ENCODE assay signal across 1 cellular context in genomic region chr17:1716912-1717695, GRCh38.
TF ChIP-seq lines count a peak whose summit lies in the region.

No MANE protein-coding gene starts in this region.

TF ChIP-seq in GM12878, 131 proteins besides CTCF, POLR2A, EP300 and RAD21 (continued from another document):
- TF ChIP-seq SUPT20H (IDR thresholded peaks at IDR 0.05; ENCODE audit: borderline replicate concordance, control insufficient read depth, low read depth, low read length) (no peak), USF1 (IDR thresholded peaks at IDR 0.05; ENCODE audit: borderline replicate concordance, extremely low read length, insufficient read depth, low read depth, low read length) (peak; percentile 63), CHD4 (IDR thresholded peaks at IDR 0.05) (no peak), PBX3 (IDR thresholded peaks at IDR 0.05; ENCODE audit: insufficient replicate concordance, low read depth, low read length) (peak; percentile 72), NFIC (IDR thresholded peaks at IDR 0.05; ENCODE audit: low read depth, low read length) (no peak), STAT1 (conservative IDR thresholded peaks at IDR 0.05) (no peak), PRDM15 (CRISPR knock-in tag; IDR thresholded peaks at IDR 0.05) (no peak), NBN (IDR thresholded peaks at IDR 0.05) (peak; percentile 79), IKZF1 (conservative IDR thresholded peaks at IDR 0.05) (peak; percentile 82), MLLT1 (IDR thresholded peaks at IDR 0.05) (0 out of 2 replicates have a peak, but pooled peaks have one; percentile 70), CEBPB (IDR thresholded peaks at IDR 0.05; ENCODE audit: borderline replicate concordance in 1 of 2, low read depth in 2 of 2, low read length in 2 of 2) (peak in 1 of 2 experiments; percentile 53; a peak in 1 of 4 replicates), ZBED1 (IDR thresholded peaks at IDR 0.05; ENCODE audit: borderline replicate concordance) (no peak), YY1 (IDR thresholded peaks at IDR 0.05; ENCODE audit: low read depth, low read length) (peak; percentile 32; the same call in 1 of the 2 replicates), CREB1 (IDR thresholded peaks at IDR 0.05; ENCODE audit: low read depth) (peak; percentile 91), HCFC1 (IDR thresholded peaks at IDR 0.05; ENCODE audit: low read length) (peak; percentile 38; the same call in 1 of the 2 replicates), PKNOX1 (IDR thresholded peaks at IDR 0.05) (peak; percentile 11; the same call in 1 of the 2 replicates), NR2C1 (IDR thresholded peaks at IDR 0.05) (peak; percentile 81), SMAD1 (IDR thresholded peaks at IDR 0.05; ENCODE audit: low read depth, partially characterized antibody) (peak; percentile 13), CEBPZ (IDR thresholded peaks at IDR 0.05; ENCODE audit: low read depth, low read length) (no peak), E2F8 (IDR thresholded peaks at IDR 0.05; ENCODE audit: low read depth, partially characterized antibody) (no peak), ELK1 (IDR thresholded peaks at IDR 0.05; ENCODE audit: low read depth, low read length) (peak; percentile 74), MTA2 (IDR thresholded peaks at IDR 0.05; ENCODE audit: low read depth) (0 out of 2 replicates have a peak, but pooled peaks have one; percentile 39), BCLAF1 (IDR thresholded peaks at IDR 0.05) (no peak), RAD51 (IDR thresholded peaks at IDR 0.05) (peak; percentile 88), CHD1 (IDR thresholded peaks at IDR 0.05; ENCODE audit: low read depth, low read length) (0 out of 2 replicates have a peak, but pooled peaks have one; percentile 18), IRF3 (IDR thresholded peaks at IDR 0.05) (peak; percentile 42; the same call in 1 of the 2 replicates), KAT2A (conservative IDR thresholded peaks at IDR 0.05; ENCODE audit: control insufficient read depth, low read depth, low read length) (no peak), CREM (IDR thresholded peaks at IDR 0.05; ENCODE audit: low read depth) (peak; percentile 82), ATF7 (IDR thresholded peaks at IDR 0.05; ENCODE audit: low read depth) (peak; percentile 44), ZNF217 (IDR thresholded peaks at IDR 0.05) (no peak), SMAD5 (IDR thresholded peaks at IDR 0.05; ENCODE audit: low read depth) (peak; percentile 62; the same call in 1 of the 2 replicates), EZH2 (IDR thresholded peaks at IDR 0.05; ENCODE audit: borderline replicate concordance, control insufficient read depth, low read depth, low read length) (0 out of 2 replicates have a peak, but pooled peaks have one; percentile 30), RFX5 (IDR thresholded peaks at IDR 0.05; ENCODE audit: low read depth, low read length) (peak; percentile 98), MAX (IDR thresholded peaks at IDR 0.05; ENCODE audit: low read depth, low read length) (peak; percentile 43; the same call in 1 of the 2 replicates)
